ENCODE assay signal across 1 cellular context in genomic region chr16:25111403-25112166, GRCh38.
TF ChIP-seq lines count a peak whose summit lies in the region.

LCMT1 (plus strand) TSS chr16:25111742; CDS start chr16:25111884, 142 bp downstream.

TF ChIP-seq in K562, 482 proteins besides CTCF, POLR2A, EP300 and RAD21 (continued from another document and continues in another):
- TF ChIP-seq ETS1 (conservative IDR thresholded peaks at IDR 0.05; ENCODE audit: control insufficient read depth, low read depth, low read length): peak; percentile 53; the same call in 1 of the 2 replicates
- TF ChIP-seq NEUROD1 (IDR thresholded peaks at IDR 0.05; ENCODE audit: borderline replicate concordance, low read depth, low read length, partially characterized antibody): peak; percentile 88
- TF ChIP-seq PML (IDR thresholded peaks at IDR 0.05; ENCODE audit: low read length): peak; percentile 16; the same call in 1 of the 2 replicates
- peak; percentile 59 for TF ChIP-seq MAX (CRISPR knock-in tag; IDR thresholded peaks at IDR 0.05)
- TF ChIP-seq GABPA (tag; conservative IDR thresholded peaks at IDR 0.05; ENCODE audit: low read depth): peak; percentile 92
- TF ChIP-seq CXXC5 (CRISPR knock-in tag; IDR thresholded peaks at IDR 0.05): peak; percentile 88
- peak; percentile 77 for TF ChIP-seq SAP30 (IDR thresholded peaks at IDR 0.05; ENCODE audit: borderline replicate concordance, insufficient read depth, low read depth, low read length, poor library complexity, severe bottlenecking)
- TF ChIP-seq, protein P1, sequence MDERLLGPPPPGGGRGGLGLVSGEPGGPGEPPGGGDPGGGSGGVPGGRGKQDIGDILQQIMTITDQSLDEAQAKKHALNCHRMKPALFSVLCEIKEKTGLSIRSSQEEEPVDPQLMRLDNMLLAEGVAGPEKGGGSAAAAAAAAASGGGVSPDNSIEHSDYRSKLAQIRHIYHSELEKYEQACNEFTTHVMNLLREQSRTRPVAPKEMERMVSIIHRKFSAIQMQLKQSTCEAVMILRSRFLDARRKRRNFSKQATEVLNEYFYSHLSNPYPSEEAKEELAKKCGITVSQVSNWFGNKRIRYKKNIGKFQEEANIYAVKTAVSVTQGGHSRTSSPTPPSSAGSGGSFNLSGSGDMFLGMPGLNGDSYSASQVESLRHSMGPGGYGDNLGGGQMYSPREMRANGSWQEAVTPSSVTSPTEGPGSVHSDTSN (CRISPR knock-in tag; IDR thresholded peaks at IDR 0.05; ENCODE audit: low read depth): no peak; the same call in 1 of the 2 replicates
- TF ChIP-seq, protein P1 (tag; conservative IDR thresholded peaks at IDR 0.05; ENCODE audit: low read depth): peak; percentile 94
- 0 out of 2 replicates have a peak, but pooled peaks have one; percentile 26 for TF ChIP-seq CHD2 (IDR thresholded peaks at IDR 0.05; ENCODE audit: low read depth, low read length)
- TF ChIP-seq PKNOX1 (IDR thresholded peaks at IDR 0.05): peak; percentile 98
- peak; percentile 68; the same call in 1 of the 2 replicates for TF ChIP-seq ATF7 (IDR thresholded peaks at IDR 0.05)
- TF ChIP-seq ZNF23 (CRISPR knock-in tag; IDR thresholded peaks at IDR 0.05): no peak
- TF ChIP-seq ZNF695 (CRISPR knock-in tag; IDR thresholded peaks at IDR 0.05): no peak
- TF ChIP-seq AFF4 (CRISPR knock-in tag; IDR thresholded peaks at IDR 0.05): peak; percentile 47; the same call in 1 of the 2 replicates
- TF ChIP-seq, protein P2, sequence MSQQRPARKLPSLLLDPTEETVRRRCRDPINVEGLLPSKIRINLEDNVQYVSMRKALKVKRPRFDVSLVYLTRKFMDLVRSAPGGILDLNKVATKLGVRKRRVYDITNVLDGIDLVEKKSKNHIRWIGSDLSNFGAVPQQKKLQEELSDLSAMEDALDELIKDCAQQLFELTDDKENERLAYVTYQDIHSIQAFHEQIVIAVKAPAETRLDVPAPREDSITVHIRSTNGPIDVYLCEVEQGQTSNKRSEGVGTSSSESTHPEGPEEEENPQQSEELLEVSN (IDR thresholded peaks at IDR 0.05; ENCODE audit: borderline replicate concordance in 1 of 2, extremely low read depth in 1 of 2, insufficient read depth in 1 of 2, insufficient read length in 1 of 2, low read depth in 1 of 2, low read length in 1 of 2, poor library complexity in 1 of 2, severe bottlenecking in 1 of 2): peak in 1 of 2 experiments; percentile 75
- TF ChIP-seq, protein P3, sequence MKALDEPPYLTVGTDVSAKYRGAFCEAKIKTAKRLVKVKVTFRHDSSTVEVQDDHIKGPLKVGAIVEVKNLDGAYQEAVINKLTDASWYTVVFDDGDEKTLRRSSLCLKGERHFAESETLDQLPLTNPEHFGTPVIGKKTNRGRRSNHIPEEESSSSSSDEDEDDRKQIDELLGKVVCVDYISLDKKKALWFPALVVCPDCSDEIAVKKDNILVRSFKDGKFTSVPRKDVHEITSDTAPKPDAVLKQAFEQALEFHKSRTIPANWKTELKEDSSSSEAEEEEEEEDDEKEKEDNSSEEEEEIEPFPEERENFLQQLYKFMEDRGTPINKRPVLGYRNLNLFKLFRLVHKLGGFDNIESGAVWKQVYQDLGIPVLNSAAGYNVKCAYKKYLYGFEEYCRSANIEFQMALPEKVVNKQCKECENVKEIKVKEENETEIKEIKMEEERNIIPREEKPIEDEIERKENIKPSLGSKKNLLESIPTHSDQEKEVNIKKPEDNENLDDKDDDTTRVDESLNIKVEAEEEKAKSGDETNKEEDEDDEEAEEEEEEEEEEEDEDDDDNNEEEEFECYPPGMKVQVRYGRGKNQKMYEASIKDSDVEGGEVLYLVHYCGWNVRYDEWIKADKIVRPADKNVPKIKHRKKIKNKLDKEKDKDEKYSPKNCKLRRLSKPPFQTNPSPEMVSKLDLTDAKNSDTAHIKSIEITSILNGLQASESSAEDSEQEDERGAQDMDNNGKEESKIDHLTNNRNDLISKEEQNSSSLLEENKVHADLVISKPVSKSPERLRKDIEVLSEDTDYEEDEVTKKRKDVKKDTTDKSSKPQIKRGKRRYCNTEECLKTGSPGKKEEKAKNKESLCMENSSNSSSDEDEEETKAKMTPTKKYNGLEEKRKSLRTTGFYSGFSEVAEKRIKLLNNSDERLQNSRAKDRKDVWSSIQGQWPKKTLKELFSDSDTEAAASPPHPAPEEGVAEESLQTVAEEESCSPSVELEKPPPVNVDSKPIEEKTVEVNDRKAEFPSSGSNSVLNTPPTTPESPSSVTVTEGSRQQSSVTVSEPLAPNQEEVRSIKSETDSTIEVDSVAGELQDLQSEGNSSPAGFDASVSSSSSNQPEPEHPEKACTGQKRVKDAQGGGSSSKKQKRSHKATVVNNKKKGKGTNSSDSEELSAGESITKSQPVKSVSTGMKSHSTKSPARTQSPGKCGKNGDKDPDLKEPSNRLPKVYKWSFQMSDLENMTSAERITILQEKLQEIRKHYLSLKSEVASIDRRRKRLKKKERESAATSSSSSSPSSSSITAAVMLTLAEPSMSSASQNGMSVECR (CRISPR knock-in tag; IDR thresholded peaks at IDR 0.05): peak; percentile 92
- no peak for TF ChIP-seq CSDE1 (IDR thresholded peaks at IDR 0.05)
- peak; percentile 70 for TF ChIP-seq L3MBTL2 (IDR thresholded peaks at IDR 0.05)
- TF ChIP-seq JUND (IDR thresholded peaks at IDR 0.05; ENCODE audit: borderline replicate concordance, low read depth, low read length): peak; percentile 36; the same call in 1 of the 2 replicates
- peak; percentile 14; the same call in 1 of the 3 replicates for TF ChIP-seq JUND (tag; IDR thresholded peaks at IDR 0.05; ENCODE audit: borderline replicate concordance, low read depth, low read length)
- TF ChIP-seq PHF8 (IDR thresholded peaks at IDR 0.05; ENCODE audit: borderline replicate concordance, low read length): peak; percentile 89; the same call in 1 of the 2 replicates
- peak; percentile 79 for TF ChIP-seq KDM5B (IDR thresholded peaks at IDR 0.05; ENCODE audit: insufficient replicate concordance, low read depth, low read length)
- peak; percentile 92 for TF ChIP-seq SIN3B (IDR thresholded peaks at IDR 0.05; ENCODE audit: low read depth)
- TF ChIP-seq CREB1 (IDR thresholded peaks at IDR 0.05): peak; percentile 89
- peak; percentile 94 for TF ChIP-seq CREB1 (CRISPR knock-in tag; IDR thresholded peaks at IDR 0.05)
- TF ChIP-seq FOXM1 (IDR thresholded peaks at IDR 0.05; ENCODE audit: low read depth): 0 out of 2 replicates have a peak, but pooled peaks have one; percentile 20
- TF ChIP-seq FOXM1 (CRISPR knock-in tag; IDR thresholded peaks at IDR 0.05; ENCODE audit: low read depth): no peak
- TF ChIP-seq RUNX1 (IDR thresholded peaks at IDR 0.05; ENCODE audit: low read depth): no peak
- peak; percentile 95 for TF ChIP-seq PHF20 (IDR thresholded peaks at IDR 0.05; ENCODE audit: partially characterized antibody)
- TF ChIP-seq CREB3L1 (IDR thresholded peaks at IDR 0.05; ENCODE audit: borderline replicate concordance, low read depth): peak; percentile 43; the same call in 1 of the 2 replicates
- peak; percentile 72 to 74 for TF ChIP-seq NRF1 (conservative IDR thresholded peaks at IDR 0.05 in 1 of 2, IDR thresholded peaks at IDR 0.05 in 1 of 2)
- 0 out of 2 replicates have a peak, but pooled peaks have one; percentile 71 for TF ChIP-seq LCOR (CRISPR knock-in tag; IDR thresholded peaks at IDR 0.05)
- TF ChIP-seq ZFX (CRISPR knock-in tag; IDR thresholded peaks at IDR 0.05): peak; percentile 72
- peak; percentile 89 to 94; a peak in 3 of 4 replicates for TF ChIP-seq SIN3A (IDR thresholded peaks at IDR 0.05; ENCODE audit: borderline replicate concordance in 2 of 2, control insufficient read depth in 1 of 2, low read depth in 2 of 2, low read length in 2 of 2)
- TF ChIP-seq GABPB1 (CRISPR knock-in tag; IDR thresholded peaks at IDR 0.05): peak; percentile 84
- peak; percentile 28 to 59; a peak in 3 of 4 replicates for TF ChIP-seq SIX5 (IDR thresholded peaks at IDR 0.05; ENCODE audit: borderline replicate concordance in 1 of 2, insufficient read depth in 1 of 2, low read depth in 1 of 2, low read length in 2 of 2)
- TF ChIP-seq DDX20 (tag; IDR thresholded peaks at IDR 0.05; ENCODE audit: low read depth): no peak
- peak in 1 of 2 experiments; percentile 36; a peak in 1 of 4 replicates for TF ChIP-seq MLLT1 (IDR thresholded peaks at IDR 0.05)
- TF ChIP-seq CTBP1 (IDR thresholded peaks at IDR 0.05; ENCODE audit: borderline replicate concordance): 0 out of 2 replicates have a peak, but pooled peaks have one; percentile 54
- TF ChIP-seq SNIP1 (IDR thresholded peaks at IDR 0.05; ENCODE audit: low read depth): no peak
- peak; percentile 96 for TF ChIP-seq C11orf30 (IDR thresholded peaks at IDR 0.05; ENCODE audit: low read depth)
- TF ChIP-seq NR2C2 (CRISPR knock-in tag; IDR thresholded peaks at IDR 0.05): peak; percentile 65; the same call in 1 of the 2 replicates
- TF ChIP-seq NR2C2 (tag; IDR thresholded peaks at IDR 0.05): peak; percentile 99
- peak; percentile 83 for TF ChIP-seq TBP (optimal IDR thresholded peaks at IDR 0.05; ENCODE audit: low read depth, low read length)
- no peak for TF ChIP-seq BRCA1 (IDR thresholded peaks at IDR 0.05)
- no peak for TF ChIP-seq BRCA1 (CRISPR knock-in tag; IDR thresholded peaks at IDR 0.05)
- peak; percentile 62 for TF ChIP-seq SUPT5H (IDR thresholded peaks at IDR 0.05)
